ENCODE assay signal across 28 cellular contexts in genomic region chrX:53669258-53669657, GRCh38.
"Had no signal": no experiment of that assay in that cellular context is flagged by ENCODE, and none has a peak within 500 bp of the region (broad histone marks: within the 10 kb centered on the region; RNA-seq: fewer than 3 reads in every experiment).

No MANE protein-coding gene starts in this region.

- H3K4me1 ChIP-seq: ascending aorta, SJSA1 had no signal

- H3K27ac ChIP-seq: ascending aorta, SJSA1 had no signal

- FAIRE-seq: bronchial epithelial cell, TTC549 had no signal

- H3K4me3 Mint-ChIP-seq: activated B cell treated with CpG ODN at 0.5 μM for 24 hours; activated CD4-positive, alpha-beta T cell treated with anti-CD3 and anti-CD28 coated beads, Interleukin-2, amount 10 ng/mL, durations not matched to agents 24 days and 14 days; activated naive CD4-positive, alpha-beta T cell treated with anti-CD3 and anti-CD28 coated beads, Interleukin-2, amount 50 U/mL, for 24 hours had no signal

- H3K9me3 ChIP-seq: ascending aorta, body of pancreas, SJSA1 had no signal

- H3K27ac Mint-ChIP-seq: activated B cell treated with CpG ODN at 0.5 μM for 24 hours had no signal

- H3K27me3 Mint-ChIP-seq: activated B cell treated with CpG ODN at 0.5 μM for 24 hours; activated CD4-positive, alpha-beta T cell treated with anti-CD3 and anti-CD28 coated beads, Interleukin-2, amount 10 ng/mL, durations not matched to agents 24 days and 14 days; activated naive CD4-positive, alpha-beta T cell treated with anti-CD3 and anti-CD28 coated beads, Interleukin-2, amount 50 U/mL, for 24 hours had no signal

- H3K9me3 Mint-ChIP-seq: activated B cell treated with CpG ODN at 0.5 μM for 24 hours; activated CD4-positive, alpha-beta T cell treated with anti-CD3 and anti-CD28 coated beads, Interleukin-2, amount 10 ng/mL, durations not matched to agents 24 days and 14 days; activated naive CD4-positive, alpha-beta T cell treated with anti-CD3 and anti-CD28 coated beads, Interleukin-2, amount 50 U/mL, for 24 hours had no signal

- H3K36me3 ChIP-seq: ascending aorta had no signal

- H3K27me3 ChIP-seq: ascending aorta, body of pancreas, SJSA1 had no signal

- H3K4me3 ChIP-seq: ascending aorta, body of pancreas, SJSA1 had no signal

- ATAC-seq: body of pancreas, Panc1, Right ventricle myocardium inferior had no signal

- DNase-seq: activated B cell treated with CpG ODN at 0.5 μM for 24 hours; activated CD4-positive, alpha-beta T cell treated with anti-CD3 and anti-CD28 coated beads for 1 hour; activated CD4-positive, alpha-beta T cell treated with anti-CD3 and anti-CD28 coated beads, Interleukin-2, amount 10 ng/mL, durations not matched to agents 24 days and 14 days; activated CD4-positive, alpha-beta T cell treated with anti-CD3 and anti-CD28 coated beads, Interleukin-2, amount 50 U/mL, for 48 hours; activated naive CD4-positive, alpha-beta T cell; activated T-cell treated with anti-CD3 and anti-CD28 coated beads for 4 hours; amniotic stem cell; body of pancreas; KG1; NCI-H1092; NCI-H1417; NCI-H1694; NCI-H2029; NCI-H2107; NCI-H345; NCI-H510A; NCI-H526 treated with DMSO at 0.1 percent for 48 hours; NCI-H82; RPMI8226; T-helper 2 cell; T1000 had no signal
